In genomic region chr12:16955083-16955657, GRCh38 we compare ENCODE assay signal across 16 cellular contexts.
A peak's percentile ranks its signal among the peaks of the same experiment; 100 is the strongest.
DNase-seq lines count a peak whose midpoint lies in the region; ATAC-seq and TF ChIP-seq lines count a peak whose summit lies in the region.
"Had no signal": no experiment of that assay in that cellular context is flagged by ENCODE, and none has a peak within 500 bp of the region (broad histone marks: within the 10 kb centered on the region; RNA-seq: fewer than 3 reads in every experiment).

No MANE protein-coding gene starts in this region.

- in situ Hi-C loops in HAP-1 (cut with MboI; ENCODE audit: low sequenced_read_pairs): no loop called here

- DNase-seq in NB4 (ENCODE audit: low read depth) (peak; percentile 36), iris pigment epithelial cell (ENCODE audit: low read depth) (peak; percentile 11), T-helper 9 cell (no peak), HAP-1 (ENCODE audit: low spot score in 2 of 2) (no peak), NCI-H1436 (lab: John Stamatoyannopoulos, UW) (no peak)
- DNase-seq: activated CD4-positive, alpha-beta T cell treated with anti-CD3 and anti-CD28 coated beads for 48 hours; activated gamma-delta T cell; HCEC 1CT; left cardiac atrium; NCI-H146; NCI-H82; SK-N-SH had no signal

- no peaks in the 10 kb centered on the region for H3K27me3 ChIP-seq in HAP-1 (ENCODE audit: low read depth)

- no peak for TF ChIP-seq POLR2A in NB4 (IDR thresholded peaks at IDR 0.05; ENCODE audit: extremely low read depth, insufficient read length)

- H3K9me3 ChIP-seq in HAP-1: no peaks in the 10 kb centered on the region

- TF ChIP-seq CTCF in NB4 (IDR thresholded peaks at IDR 0.05; ENCODE audit: low read depth, low read length): no peak

- ATAC-seq in GM18517 (IDR thresholded peaks at IDR 0.05; ENCODE audit: unreplicated experiment) (peak; percentile 68), HG02759 (IDR thresholded peaks at IDR 0.05; ENCODE audit: unreplicated experiment) (peak; percentile 79), HG02571 (IDR thresholded peaks at IDR 0.05; ENCODE audit: unreplicated experiment) (no peak)
- ATAC-seq: left cardiac atrium had no signal

- H3K36me3 ChIP-seq in HAP-1 (replicated peaks): no peaks in the 10 kb centered on the region

- H3K4me1 ChIP-seq in HAP-1: peaks cover under 1% of the 10 kb centered on the region

- H3K4me3 ChIP-seq in NB4 (ENCODE audit: low read depth, low read length) (no peak overlapping the region), HAP-1 (no peak overlapping the region)
- H3K4me3 ChIP-seq: coronary artery had no signal

Comparison
In these comparisons a context has a peak if more than half of its experiments do, and no peak if none do; other contexts are left out.
1. DNase-seq: peak in NB4 (single experiment) and iris pigment epithelial cell (single experiment); none in T-helper 9 cell (single experiment), HAP-1 (0 of 2) and NCI-H1436 (single experiment).